In genomic region chr10:68188835-68189234, GRCh38 we compare ENCODE assay signal across 29 cellular contexts. TPM values are rescaled to one million over a fixed set of nuclear protein-coding genes. Genes with fewer than 3 reads are reported as not detected.
"Had no signal": no experiment of that assay in that cellular context is flagged by ENCODE, and none has a peak within 500 bp of the region (broad histone marks: within the 10 kb centered on the region; RNA-seq: fewer than 3 reads in every experiment).

No MANE protein-coding gene starts in this region.

- DNase-seq: occipital lobe; ovary; posterior cingulate gyrus; psoas muscle; right cardiac atrium; right lobe of liver; sigmoid colon; small intestine; stimulated activated CD4-positive, alpha-beta T cell treated with anti-CD3 and anti-CD28 coated beads, Interleukin-15, amount 100 ng/mL, for 24 hours; stimulated activated CD4-positive, alpha-beta T cell treated with anti-CD3 and anti-CD28 coated beads, Interleukin-2, amount 100 ng/mL, for 24 hours; stimulated activated CD4-positive, alpha-beta T cell treated with anti-CD3 and anti-CD28 coated beads, Interleukin-2, amount 100 ng/mL, for 48 hours; stimulated activated CD4-positive, alpha-beta T cell treated with anti-CD3 and anti-CD28 coated beads, Interleukin-4, amount 100 ng/mL, for 24 hours; stimulated activated naive B cell treated with anti-CD40 and anti-IgM and Interleukin-4, amounts not matched to agents 10 μg/mL and 1 μg/mL and 100 μg/mL, for 72 hours; stimulated activated naive CD4-positive, alpha-beta T cell treated with Interleukin-2 at 50 U/mL for 16 hours; stomach; thyroid gland; trophoblast cell; upper lobe of left lung had no signal

- H2AFZ ChIP-seq: neural progenitor cell, parathyroid adenoma had no signal

- H3K9ac ChIP-seq: neural progenitor cell, parathyroid adenoma had no signal

- H3K36me3 ChIP-seq: neural progenitor cell, ovary, right lobe of liver, sigmoid colon, stomach, thoracic aorta, thyroid gland, tibial nerve, upper lobe of left lung, vagina had no signal

- H3K4me2 ChIP-seq: neural progenitor cell had no signal

- H3K27me3 ChIP-seq: neural progenitor cell, ovary, right lobe of liver, thyroid gland, tibial nerve, upper lobe of left lung, vagina had no signal

- H3K4me3 ChIP-seq: neural progenitor cell, ovary, psoas muscle, right lobe of liver, sigmoid colon, stomach, thoracic aorta, thyroid gland, tibial nerve, upper lobe of left lung, vagina had no signal

- ATAC-seq: psoas muscle; right cardiac atrium; right lobe of liver; stimulated activated effector memory CD8-positive, alpha-beta T cell treated with anti-CD3 and anti-CD28 coated beads, Interleukin-12 subunit alpha, Interleukin-12 subunit beta, amount 100 ng/mL, for 72 hours; stimulated activated naive B cell treated with anti-CD40 and anti-IgM and Interleukin-4, amounts not matched to agents 10 μg/mL and 1 μg/mL and 100 μg/mL, for 72 hours had no signal

- H3K27ac ChIP-seq: neural progenitor cell, ovary, parathyroid adenoma, psoas muscle, right lobe of liver, sigmoid colon, stomach, thoracic aorta, thyroid gland, tibial nerve, upper lobe of left lung, vagina had no signal

- H3K4me1 ChIP-seq: neural progenitor cell, right lobe of liver, sigmoid colon, stomach, thyroid gland, tibial nerve, upper lobe of left lung, vagina had no signal

- H3K9me3 ChIP-seq: ovary, psoas muscle, right lobe of liver, sigmoid colon, stomach, thoracic aorta, thyroid gland, tibial nerve, upper lobe of left lung, vagina had no signal

- FAIRE-seq: small intestine, urothelium cell line had no signal

- H3K79me2 ChIP-seq: parathyroid adenoma had no signal

RNA-seq across cellular contexts. Expression of gene ATOH7, which starts 43.1 kb away (rescaled TPM):
- total RNA-seq: osteoblast, psoas muscle, right cardiac atrium, skeletal muscle tissue, stomach, subcutaneous adipose tissue, thoracic aorta, thyroid gland, upper lobe of left lung, ureter, vagina had no signal
